14 cellular contexts compared by ENCODE assay signal in the genomic region with DNA sequence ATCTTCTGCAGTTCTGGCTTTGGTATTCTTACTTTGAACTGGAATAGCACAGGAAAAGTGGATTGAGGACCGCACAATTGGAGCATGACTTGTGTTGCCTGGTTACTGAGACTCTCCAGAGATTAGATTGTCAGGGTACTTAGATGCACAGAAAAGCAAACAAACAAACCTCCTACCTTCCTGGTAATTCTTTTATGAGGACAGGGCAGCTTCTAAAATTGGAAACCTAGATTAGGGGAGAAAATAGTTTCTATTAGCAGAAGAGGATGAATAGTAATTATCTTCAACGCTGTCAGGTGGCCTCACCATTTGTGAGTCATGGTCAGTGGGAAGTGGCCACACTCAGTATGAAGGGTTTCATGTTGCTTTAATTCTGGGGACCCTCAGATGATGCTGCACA.
DNase-seq lines count a peak whose midpoint lies in the region; ATAC-seq and TF ChIP-seq lines count a peak whose summit lies in the region.
"Had no signal": no experiment of that assay in that cellular context is flagged by ENCODE, and none has a peak within 500 bp of the region (broad histone marks: within the 10 kb centered on the region; RNA-seq: fewer than 3 reads in every experiment).

No MANE protein-coding gene starts in this region.

- H3K27me3 Mint-ChIP-seq in activated naive CD4-positive, alpha-beta T cell treated with anti-CD3 and anti-CD28 coated beads, Interleukin-2, amount 10 ng/mL, durations not matched to agents 7 days and 5 days: peaks cover 8% of the 10 kb centered on the region

- ATAC-seq in HG03460 (IDR thresholded peaks at IDR 0.05; ENCODE audit: unreplicated experiment): no peak
- ATAC-seq in GM19328 (IDR thresholded peaks at IDR 0.05; ENCODE audit: unreplicated experiment): no peak
- ATAC-seq in HG02571 (IDR thresholded peaks at IDR 0.05; ENCODE audit: unreplicated experiment): no peak

- H3K36me3 Mint-ChIP-seq in activated naive CD4-positive, alpha-beta T cell treated with anti-CD3 and anti-CD28 coated beads, Interleukin-2, amount 10 ng/mL, durations not matched to agents 7 days and 5 days: no peaks in the 10 kb centered on the region
- H3K36me3 Mint-ChIP-seq: activated naive CD8-positive, alpha-beta T cell treated with anti-CD3 and anti-CD28 coated beads for 36 hours had no signal

- peaks cover 22% of the 10 kb centered on the region for H3K4me1 ChIP-seq in parathyroid adenoma
- H3K4me1 ChIP-seq: SJCRH30 had no signal

- H3K27me3 ChIP-seq in parathyroid adenoma (ENCODE audit: control insufficient read depth, insufficient read depth, low read length): no peaks in the 10 kb centered on the region
- H3K27me3 ChIP-seq: SJCRH30 had no signal

- peak overlapping the region; percentile 60 for H2AFZ ChIP-seq in parathyroid adenoma

- H3K9me3 Mint-ChIP-seq in activated naive CD4-positive, alpha-beta T cell treated with anti-CD3 and anti-CD28 coated beads, Interleukin-2, amount 10 ng/mL, durations not matched to agents 7 days and 5 days: no peaks in the 10 kb centered on the region
- H3K9me3 Mint-ChIP-seq: activated CD4-positive, alpha-beta T cell treated with anti-CD3 and anti-CD28 coated beads, Interleukin-2, amount 10 ng/mL, durations not matched to agents 24 days and 14 days; activated naive CD8-positive, alpha-beta T cell treated with anti-CD3 and anti-CD28 coated beads for 36 hours had no signal

- no peaks in the 10 kb centered on the region for H3K9me3 ChIP-seq in parathyroid adenoma (ENCODE audit: control insufficient read depth, low read length)
- H3K9me3 ChIP-seq: SJCRH30 had no signal

- H3K4me1 Mint-ChIP-seq in activated naive CD4-positive, alpha-beta T cell treated with anti-CD3 and anti-CD28 coated beads, Interleukin-2, amount 10 ng/mL, durations not matched to agents 7 days and 5 days: no peaks in the 10 kb centered on the region
- H3K4me1 Mint-ChIP-seq: activated CD4-positive, alpha-beta T cell treated with anti-CD3 and anti-CD28 coated beads, Interleukin-2, amount 10 ng/mL, durations not matched to agents 24 days and 14 days; activated naive CD8-positive, alpha-beta T cell treated with anti-CD3 and anti-CD28 coated beads for 36 hours had no signal

- no peak overlapping the region for H3K27ac Mint-ChIP-seq in activated naive CD4-positive, alpha-beta T cell treated with anti-CD3 and anti-CD28 coated beads, Interleukin-2, amount 10 ng/mL, durations not matched to agents 7 days and 5 days
- H3K27ac Mint-ChIP-seq: activated CD4-positive, alpha-beta T cell treated with anti-CD3 and anti-CD28 coated beads, Interleukin-2, amount 10 ng/mL, durations not matched to agents 24 days and 14 days; activated naive CD8-positive, alpha-beta T cell treated with anti-CD3 and anti-CD28 coated beads for 36 hours had no signal

- H3K36me3 ChIP-seq in parathyroid adenoma (ENCODE audit: control insufficient read depth, insufficient read depth, low read length): no peaks in the 10 kb centered on the region
- H3K36me3 ChIP-seq: SJCRH30 had no signal

- H3K4me3 ChIP-seq in LNCaP clone FGC (ENCODE audit: low read depth, low read length) (no peak overlapping the region), fibroblast of pulmonary artery (replicated peaks; ENCODE audit: low read depth, low read length) (no peak overlapping the region), parathyroid adenoma (ENCODE audit: low read depth, low read length) (peak overlapping the region; percentile 23)
- H3K4me3 ChIP-seq: SJCRH30 had no signal

- no peaks in the 10 kb centered on the region for H3K79me2 ChIP-seq in parathyroid adenoma

- CTCF ChIA-PET in activated naive CD4-positive, alpha-beta T cell treated with anti-CD3 and anti-CD28 coated beads, Interleukin-2, amount 10 ng/mL, durations not matched to agents 7 days and 5 days (lab: Charles Lee): no interaction called here

- DNase-seq in LNCaP clone FGC (ENCODE audit: low read depth) (peak; percentile 21), NCI-H2196 treated with DMSO at 0.1 percent for 48 hours (lab: John Stamatoyannopoulos, UW; ENCODE audit: unreplicated experiment) (peak; percentile 36), fibroblast of pulmonary artery (ENCODE audit: low read depth) (peak; percentile 6)
- DNase-seq in activated naive CD4-positive, alpha-beta T cell treated with anti-CD3 and anti-CD28 coated beads, Interleukin-2, amount 10 ng/mL, durations not matched to agents 7 days and 5 days: no peak
- DNase-seq: activated CD4-positive, alpha-beta T cell treated with anti-CD3 and anti-CD28 coated beads, Interleukin-2, amount 10 ng/mL, durations not matched to agents 24 days and 14 days; activated naive CD8-positive, alpha-beta T cell treated with anti-CD3 and anti-CD28 coated beads for 36 hours; MM.1S; SJCRH30; T-helper 9 cell had no signal

- peak overlapping the region; percentile 92 for H3K27ac ChIP-seq in parathyroid adenoma
- H3K27ac ChIP-seq: C4-2B, SJCRH30 had no signal

- peak overlapping the region; percentile 62 for H3K4me2 ChIP-seq in parathyroid adenoma (ENCODE audit: low read length)

- no peak overlapping the region for H3K4me3 Mint-ChIP-seq in activated naive CD4-positive, alpha-beta T cell treated with anti-CD3 and anti-CD28 coated beads, Interleukin-2, amount 10 ng/mL, durations not matched to agents 7 days and 5 days
- H3K4me3 Mint-ChIP-seq: activated CD4-positive, alpha-beta T cell treated with anti-CD3 and anti-CD28 coated beads, Interleukin-2, amount 10 ng/mL, durations not matched to agents 24 days and 14 days; activated naive CD8-positive, alpha-beta T cell treated with anti-CD3 and anti-CD28 coated beads for 36 hours had no signal

- no peak overlapping the region for H3K9ac ChIP-seq in parathyroid adenoma

- TF ChIP-seq CTCF in LNCaP clone FGC (IDR thresholded peaks at IDR 0.05; ENCODE audit: control insufficient read depth, extremely low read depth, insufficient read depth): no peak
- TF ChIP-seq CTCF in fibroblast of pulmonary artery (IDR thresholded peaks at IDR 0.05; ENCODE audit: low read length, missing control alignments): no peak
- no peak for TF ChIP-seq CTCF in parathyroid adenoma (IDR thresholded peaks at IDR 0.05)
